1 cellular context compared by ENCODE assay signal in the genomic region with DNA sequence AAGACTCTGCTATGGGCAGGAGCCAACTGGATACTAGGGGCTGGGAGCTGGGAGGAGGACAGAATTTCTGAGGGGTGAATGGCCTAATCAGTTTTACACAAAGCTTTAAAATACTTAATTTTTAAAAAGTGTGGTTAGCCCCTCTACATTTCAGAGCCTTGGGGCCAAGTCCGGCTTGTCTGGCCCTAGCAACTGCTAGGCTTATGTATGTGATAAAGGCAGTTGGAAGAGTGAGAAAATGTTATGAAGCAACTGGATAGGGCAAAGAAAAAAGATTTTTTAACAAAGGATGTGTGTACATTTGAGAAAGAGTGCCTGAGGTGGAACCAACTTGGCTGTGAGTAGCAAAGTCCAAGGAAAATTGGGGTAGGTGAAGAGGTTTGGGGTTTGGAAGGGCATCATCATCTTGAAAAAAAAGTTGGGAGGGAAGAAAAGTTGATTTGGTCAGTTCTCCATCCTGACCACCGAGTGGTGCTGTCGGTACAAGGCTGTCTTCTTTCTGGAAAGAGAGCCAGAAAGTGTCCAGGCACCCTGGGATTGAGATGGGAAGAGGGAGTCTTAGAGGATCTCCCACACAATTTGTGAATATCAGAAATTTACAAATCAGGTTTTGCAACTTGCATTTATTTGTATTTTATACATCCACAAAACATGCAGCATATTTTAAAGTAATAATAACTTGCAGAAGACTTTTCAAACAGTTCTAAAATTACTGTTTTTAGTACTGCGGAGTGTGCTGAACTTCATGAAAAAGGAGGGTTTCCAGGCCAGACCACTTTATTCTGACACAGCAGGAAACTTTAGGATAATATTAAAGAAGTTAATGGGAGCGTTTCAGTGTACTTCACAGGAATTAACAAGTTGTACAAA.
TF ChIP-seq lines count a peak whose summit lies in the region.

No MANE protein-coding gene starts in this region.

TF ChIP-seq in GM12878, 131 proteins besides CTCF, POLR2A, EP300 and RAD21 (continued from another document):
- TF ChIP-seq MLLT1 (IDR thresholded peaks at IDR 0.05) (no peak), EGR1 (IDR thresholded peaks at IDR 0.05; ENCODE audit: borderline replicate concordance in 1 of 2, low read depth in 2 of 2, low read length in 2 of 2) (no peak), PRDM15 (CRISPR knock-in tag; IDR thresholded peaks at IDR 0.05) (no peak), USF1 (IDR thresholded peaks at IDR 0.05; ENCODE audit: borderline replicate concordance, extremely low read length, insufficient read depth, low read depth, low read length) (no peak)
